Comparison of ENCODE assay signal across 10 cellular contexts in genomic region chr7:131745645-131746248, GRCh38.
DNase-seq lines count a peak whose midpoint lies in the region; ATAC-seq and TF ChIP-seq lines count a peak whose summit lies in the region.
"Had no signal": no experiment of that assay in that cellular context is flagged by ENCODE, and none has a peak within 500 bp of the region (broad histone marks: within the 10 kb centered on the region; RNA-seq: fewer than 3 reads in every experiment).

No MANE protein-coding gene starts in this region.

- H3K27ac Mint-ChIP-seq in GM23338 (peak overlapping the region; percentile 11; the same call in 1 of the 2 replicates), T-helper 17 cell (no peak overlapping the region)
- H3K27ac Mint-ChIP-seq: activated T-cell treated with anti-CD3 and anti-CD28 coated beads, Interleukin-2, amount 50 U/mL, for 24 hours had no signal

- H2BK5ac ChIP-seq in mesendoderm (ENCODE audit: low read length) = no peak overlapping the region

- 31% methylated on average over 12 of the region's 13 CpGs for WGBS in mammary epithelial cell (ENCODE audit: low coverage, missing lambda C conversion rate)
- WGBS in mesendoderm (ENCODE audit: extremely low coverage, insufficient coverage, low lambda C conversion rate) = no CpG with 5 or more reads among the region's 13 CpGs

- H3K36me3 Mint-ChIP-seq in GM23338 (ENCODE audit: low read depth) (no peaks in the 10 kb centered on the region), T-helper 17 cell (ENCODE audit: low read depth) (no peaks in the 10 kb centered on the region)

- H3K27me3 ChIP-seq in GM23338 (ENCODE audit: insufficient read depth) = no peaks in the 10 kb centered on the region
- H3K27me3 ChIP-seq in mammary epithelial cell (ENCODE audit: insufficient read depth, low read length) = no peaks in the 10 kb centered on the region
- H3K27me3 ChIP-seq in mesendoderm (ENCODE audit: insufficient read depth, low read length, poor library complexity) = no peaks in the 10 kb centered on the region

- no peak overlapping the region for H2AFZ ChIP-seq in GM23338
- H2AFZ ChIP-seq in mammary epithelial cell (ENCODE audit: low read depth, low read length) = no peak overlapping the region

- no peak overlapping the region for H3K27ac ChIP-seq in GM23338 (ENCODE audit: low read depth)
- no peak overlapping the region for H3K27ac ChIP-seq in mammary epithelial cell (ENCODE audit: insufficient read depth, low read depth, low read length)
- no peak overlapping the region for H3K27ac ChIP-seq in mesendoderm (ENCODE audit: low read depth, low read length)

- intact Hi-C loops in mammary epithelial cell (cut with micrococcal nuclease) = no loop called here

- no peak for TF ChIP-seq CTCF in GM23338 (conservative IDR thresholded peaks at IDR 0.05; ENCODE audit: low read depth in 2 of 2)
- TF ChIP-seq CTCF in mammary epithelial cell (conservative IDR thresholded peaks at IDR 0.05 in 1 of 2, IDR thresholded peaks at IDR 0.05 in 1 of 2; ENCODE audit: extremely low read depth in 1 of 2, insufficient read depth in 1 of 2, low read depth in 1 of 2, low read length in 2 of 2) = no peak

- ATAC-seq in GM23338 (peak; percentile 96), HG03159 (IDR thresholded peaks at IDR 0.05; ENCODE audit: unreplicated experiment) (no peak), T-helper 17 cell (no peak)

- in situ Hi-C loops in mammary epithelial cell (cut with MboI; ENCODE audit: low sequenced_read_pairs in 2 of 2) = no loop called here

- no peak overlapping the region for H3K23ac ChIP-seq in mesendoderm (ENCODE audit: low read length)

- H3K4me1 ChIP-seq in GM23338 (ENCODE audit: insufficient read depth) (peaks cover 35% of the 10 kb centered on the region), mammary epithelial cell (ENCODE audit: insufficient read depth, low read length) (no peaks in the 10 kb centered on the region), mesendoderm (ENCODE audit: control insufficient read depth, low read depth, low read length) (no peaks in the 10 kb centered on the region)

- H3K9me3 Mint-ChIP-seq in GM23338 = no peaks in the 10 kb centered on the region; the same call in 2 of the 3 replicates
- H3K9me3 Mint-ChIP-seq: activated T-cell treated with anti-CD3 and anti-CD28 coated beads, Interleukin-2, amount 50 U/mL, for 24 hours had no signal

- no peak overlapping the region for H3K56ac ChIP-seq in mesendoderm (ENCODE audit: low read length)

- no peak overlapping the region for H2AK5ac ChIP-seq in mesendoderm (ENCODE audit: low read length)

- H3K27me3 Mint-ChIP-seq in GM23338 (ENCODE audit: insufficient read depth, low read depth, poor library complexity) = peaks cover 2% of the 10 kb centered on the region
- peaks cover 15% of the 10 kb centered on the region for H3K27me3 Mint-ChIP-seq in T-helper 17 cell

- H4K8ac ChIP-seq in mesendoderm (ENCODE audit: low read depth, low read length) = no peak overlapping the region

- no TSS peak for BruUV-seq in mammary epithelial cell (replicated peaks; lab: Mats Ljungman, UMichigan)

- H3K18ac ChIP-seq in mesendoderm (ENCODE audit: low read length) = no peak overlapping the region

- H3K4me1 Mint-ChIP-seq in GM23338 = peaks cover 42% of the 10 kb centered on the region
- no peaks in the 10 kb centered on the region for H3K4me1 Mint-ChIP-seq in T-helper 17 cell

- H3K4ac ChIP-seq in mesendoderm (ENCODE audit: low read depth, low read length) = no peak overlapping the region

- H3K36me3 ChIP-seq in GM23338 (ENCODE audit: insufficient read depth) (no peaks in the 10 kb centered on the region), mammary epithelial cell (ENCODE audit: insufficient read depth, low read length) (no peaks in the 10 kb centered on the region), mesendoderm (ENCODE audit: control insufficient read depth, insufficient read depth, low read length) (no peaks in the 10 kb centered on the region)

- DNase-seq in GM23338 (ENCODE audit: low spot score) = peak; percentile 87
- peak; percentile 10 for DNase-seq in MV-4-11 (lab: John Stamatoyannopoulos, UW)
- peak; percentile 39 for DNase-seq in mammary epithelial cell
- peak; percentile 76 for DNase-seq in mesendoderm
- no peak for DNase-seq in NCI-H1417 (lab: John Stamatoyannopoulos, UW)
- DNase-seq in T-helper 17 cell = no peak
- no peak for DNase-seq in activated gamma-delta T cell (lab: John Stamatoyannopoulos, UW)
- DNase-seq: activated T-cell treated with anti-CD3 and anti-CD28 coated beads, Interleukin-2, amount 50 U/mL, for 24 hours; NCI-H69 had no signal

- H3F3A ChIP-seq in GM23338 (replicated peaks; ENCODE audit: low read depth) = no peaks in the 10 kb centered on the region

- dilution Hi-C loops in mammary epithelial cell (cut with HindIII; ENCODE audit: low sequenced_read_pairs) = no loop called here

- no peak overlapping the region for H2BK15ac ChIP-seq in mesendoderm (replicated peaks; ENCODE audit: low read depth)

- H4K5ac ChIP-seq in mesendoderm (ENCODE audit: low read length) = no peak overlapping the region

- H3K4me3 ChIP-seq in GM23338 (no peak overlapping the region), mammary epithelial cell (replicated peaks in 1 of 3; ENCODE audit: insufficient read depth in 1 of 3, low read depth in 2 of 3, low read length in 3 of 3) (no peak overlapping the region), mesendoderm (ENCODE audit: low read length) (no peak overlapping the region)

- CTCF ChIA-PET in mammary epithelial cell (lab: Charles Lee; ENCODE audit: low non-redundant PET) = no interaction called here

- no peaks in the 10 kb centered on the region for H3K79me2 ChIP-seq in GM23338 (replicated peaks; ENCODE audit: insufficient read depth)
- H3K79me2 ChIP-seq in mammary epithelial cell (ENCODE audit: insufficient read depth, low read length) = no peaks in the 10 kb centered on the region
- no peaks in the 10 kb centered on the region for H3K79me2 ChIP-seq in mesendoderm (ENCODE audit: control insufficient read depth, insufficient read depth, low read length)

- H3K9me2 ChIP-seq in GM23338 (ENCODE audit: insufficient read depth) = peaks cover 7% of the 10 kb centered on the region; the same call in 1 of the 2 replicates

- H4K20me1 ChIP-seq in GM23338 (replicated peaks; ENCODE audit: insufficient read depth) = no peaks in the 10 kb centered on the region
- no peaks in the 10 kb centered on the region for H4K20me1 ChIP-seq in mammary epithelial cell (ENCODE audit: insufficient read depth, low read length)

- H3K4me2 ChIP-seq in GM23338 (no peak overlapping the region), mammary epithelial cell (ENCODE audit: insufficient read depth, low read depth, low read length) (no peak overlapping the region), mesendoderm (ENCODE audit: low read length) (no peak overlapping the region)

- H3K9me3 ChIP-seq in mammary epithelial cell (replicated peaks; ENCODE audit: insufficient read depth, low read length) = no peaks in the 10 kb centered on the region
- no peaks in the 10 kb centered on the region for H3K9me3 ChIP-seq in T-helper 17 cell (ENCODE audit: control insufficient read depth, low read length, poor library complexity, severe bottlenecking)

- H3K4me3 Mint-ChIP-seq in GM23338 (no peak overlapping the region), T-helper 17 cell (no peak overlapping the region)
- H3K4me3 Mint-ChIP-seq: activated T-cell treated with anti-CD3 and anti-CD28 coated beads, Interleukin-2, amount 50 U/mL, for 24 hours had no signal

- no peak overlapping the region for H3K9ac ChIP-seq in mammary epithelial cell (ENCODE audit: insufficient read depth, low read length)
- no peak overlapping the region for H3K9ac ChIP-seq in mesendoderm (ENCODE audit: low read length)

- no peak overlapping the region for H2BK120ac ChIP-seq in mesendoderm (ENCODE audit: low read depth, low read length)

- H3K79me1 ChIP-seq in mesendoderm (ENCODE audit: low read length) = no peaks in the 10 kb centered on the region

TF ChIP-seq in GM23338, 12 proteins besides CTCF, POLR2A, EP300 and RAD21 (continues in another document):
- TF ChIP-seq JUNB (IDR thresholded peaks at IDR 0.05; ENCODE audit: unreplicated experiment) (no peak), NANOG (IDR thresholded peaks at IDR 0.05; ENCODE audit: borderline replicate concordance) (no peak), POLR2AphosphoS5 (IDR thresholded peaks at IDR 0.05; ENCODE audit: low read depth) (no peak), EZH2phosphoT487 (IDR thresholded peaks at IDR 0.05; ENCODE audit: unreplicated experiment) (no peak)
- TF ChIP-seq, protein P1, sequence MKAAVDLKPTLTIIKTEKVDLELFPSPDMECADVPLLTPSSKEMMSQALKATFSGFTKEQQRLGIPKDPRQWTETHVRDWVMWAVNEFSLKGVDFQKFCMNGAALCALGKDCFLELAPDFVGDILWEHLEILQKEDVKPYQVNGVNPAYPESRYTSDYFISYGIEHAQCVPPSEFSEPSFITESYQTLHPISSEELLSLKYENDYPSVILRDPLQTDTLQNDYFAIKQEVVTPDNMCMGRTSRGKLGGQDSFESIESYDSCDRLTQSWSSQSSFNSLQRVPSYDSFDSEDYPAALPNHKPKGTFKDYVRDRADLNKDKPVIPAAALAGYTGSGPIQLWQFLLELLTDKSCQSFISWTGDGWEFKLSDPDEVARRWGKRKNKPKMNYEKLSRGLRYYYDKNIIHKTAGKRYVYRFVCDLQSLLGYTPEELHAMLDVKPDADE (IDR thresholded peaks at IDR 0.05) = no peak
- TF ChIP-seq, protein P2, sequence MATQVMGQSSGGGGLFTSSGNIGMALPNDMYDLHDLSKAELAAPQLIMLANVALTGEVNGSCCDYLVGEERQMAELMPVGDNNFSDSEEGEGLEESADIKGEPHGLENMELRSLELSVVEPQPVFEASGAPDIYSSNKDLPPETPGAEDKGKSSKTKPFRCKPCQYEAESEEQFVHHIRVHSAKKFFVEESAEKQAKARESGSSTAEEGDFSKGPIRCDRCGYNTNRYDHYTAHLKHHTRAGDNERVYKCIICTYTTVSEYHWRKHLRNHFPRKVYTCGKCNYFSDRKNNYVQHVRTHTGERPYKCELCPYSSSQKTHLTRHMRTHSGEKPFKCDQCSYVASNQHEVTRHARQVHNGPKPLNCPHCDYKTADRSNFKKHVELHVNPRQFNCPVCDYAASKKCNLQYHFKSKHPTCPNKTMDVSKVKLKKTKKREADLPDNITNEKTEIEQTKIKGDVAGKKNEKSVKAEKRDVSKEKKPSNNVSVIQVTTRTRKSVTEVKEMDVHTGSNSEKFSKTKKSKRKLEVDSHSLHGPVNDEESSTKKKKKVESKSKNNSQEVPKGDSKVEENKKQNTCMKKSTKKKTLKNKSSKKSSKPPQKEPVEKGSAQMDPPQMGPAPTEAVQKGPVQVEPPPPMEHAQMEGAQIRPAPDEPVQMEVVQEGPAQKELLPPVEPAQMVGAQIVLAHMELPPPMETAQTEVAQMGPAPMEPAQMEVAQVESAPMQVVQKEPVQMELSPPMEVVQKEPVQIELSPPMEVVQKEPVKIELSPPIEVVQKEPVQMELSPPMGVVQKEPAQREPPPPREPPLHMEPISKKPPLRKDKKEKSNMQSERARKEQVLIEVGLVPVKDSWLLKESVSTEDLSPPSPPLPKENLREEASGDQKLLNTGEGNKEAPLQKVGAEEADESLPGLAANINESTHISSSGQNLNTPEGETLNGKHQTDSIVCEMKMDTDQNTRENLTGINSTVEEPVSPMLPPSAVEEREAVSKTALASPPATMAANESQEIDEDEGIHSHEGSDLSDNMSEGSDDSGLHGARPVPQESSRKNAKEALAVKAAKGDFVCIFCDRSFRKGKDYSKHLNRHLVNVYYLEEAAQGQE (IDR thresholded peaks at IDR 0.05; ENCODE audit: unreplicated experiment) = peak; percentile 92

Comparison
In these comparisons a context has a peak if more than half of its experiments do, and no peak if none do; other contexts are left out.
1. DNase-seq: peak in GM23338 (single experiment), MV-4-11 (single experiment), mammary epithelial cell (single experiment) and mesendoderm (single experiment); none in NCI-H1417 (0 of 3), T-helper 17 cell (0 of 3) and activated gamma-delta T cell (single experiment).